ENCODE assay signal across 23 cellular contexts in the genomic region with DNA sequence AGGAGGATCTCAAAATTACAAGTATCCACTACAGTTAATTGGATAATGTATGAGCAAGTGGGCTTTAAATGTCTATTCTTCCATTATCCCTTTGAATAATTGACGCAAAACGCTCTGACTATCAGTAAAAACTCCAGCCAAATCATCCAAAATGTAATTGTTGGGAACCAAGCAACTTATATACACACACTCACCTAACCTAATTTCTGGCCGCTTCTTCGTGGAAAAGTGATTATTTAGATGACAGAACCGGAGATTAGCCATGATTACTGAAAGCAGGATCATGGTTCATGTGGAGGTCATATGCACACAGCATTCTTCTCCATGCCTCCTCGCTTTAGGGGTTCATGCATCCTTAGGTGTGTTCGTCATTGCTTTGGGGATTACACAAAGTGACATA.
DNase-seq lines count a peak whose midpoint lies in the region; ATAC-seq and TF ChIP-seq lines count a peak whose summit lies in the region.
"Had no signal": no experiment of that assay in that cellular context is flagged by ENCODE, and none has a peak within 500 bp of the region (broad histone marks: within the 10 kb centered on the region; RNA-seq: fewer than 3 reads in every experiment).

No MANE protein-coding gene starts in this region.

- peak; percentile 30 for DNase-seq in BE2C
- DNase-seq in NCI-H1105 (lab: John Stamatoyannopoulos, UW) = peak; percentile 3
- DNase-seq in NCI-H2227 (lab: John Stamatoyannopoulos, UW; ENCODE audit: unreplicated experiment) = peak; percentile 27
- DNase-seq in cardiac septum (ENCODE audit: low spot score) = no peak
- no peak for DNase-seq in NOMO-1 (lab: John Stamatoyannopoulos, UW; ENCODE audit: unreplicated experiment in 2 of 2)
- DNase-seq in GM13977 (ENCODE audit: low spot score) = no peak
- DNase-seq: CD4-positive, alpha-beta memory T cell; COR-L47; DMS 273 treated with DMSO at 0.1 percent for 48 hours; DMS79 treated with DMSO at 0.1 percent for 48 hours; GF-D8; NCI-H1048; NCI-H1694; NCI-H2029 treated with DMSO at 0.1 percent for 48 hours; NCI-H2171 treated with DMSO at 0.1 percent for 48 hours; NCI-H446; NCI-H526 treated with DMSO at 0.1 percent for 48 hours; PC-9 had no signal

- no peaks in the 10 kb centered on the region for H3K27me3 ChIP-seq in BE2C
- H3K27me3 ChIP-seq: BLaER1 treated with 17β-estradiol and CSF1 and Interleukin-3, amounts not matched to agents 10 nM and 100 nM; SJCRH30 had no signal

- TF ChIP-seq CTCF in BE2C (IDR thresholded peaks at IDR 0.05; ENCODE audit: low read depth, low read length) (no peak), GM13977 (IDR thresholded peaks at IDR 0.05; ENCODE audit: extremely low read depth, insufficient read depth, missing control alignments) (no peak)

- ATAC-seq in SK-N-SH treated with all-trans-retinoic acid at 6 μM for 48 hours (no peak), HG03439 (IDR thresholded peaks at IDR 0.05; ENCODE audit: unreplicated experiment) (no peak)
- ATAC-seq: Right ventricle myocardium inferior had no signal

- peaks cover 10% of the 10 kb centered on the region for H3K4me1 ChIP-seq in BE2C
- H3K4me1 ChIP-seq: BLaER1 treated with 17β-estradiol and CSF1 and Interleukin-3, amounts not matched to agents 10 nM and 100 nM; SJCRH30 had no signal

- intact Hi-C loops in cardiac septum (cut with DNase I) = no loop called here

- in situ Hi-C loops in GM13977 (cut with MboI; ENCODE audit: low pct_unique_long_range_greater_than_20kb, low sequenced_read_pairs, unreplicated experiment) = no loop called here

- H3K36me3 ChIP-seq in BE2C = no peaks in the 10 kb centered on the region
- H3K36me3 ChIP-seq: BLaER1 treated with 17β-estradiol and CSF1 and Interleukin-3, amounts not matched to agents 10 nM and 100 nM; SJCRH30 had no signal

- no peaks in the 10 kb centered on the region for H3K9me3 ChIP-seq in BE2C
- H3K9me3 ChIP-seq: SJCRH30 had no signal

- H3K4me3 ChIP-seq in BE2C (ENCODE audit: low read depth, low read length) = peak overlapping the region; percentile 2; the same call in 1 of the 2 replicates
- H3K4me3 ChIP-seq: BLaER1 treated with 17β-estradiol and CSF1 and Interleukin-3, amounts not matched to agents 10 nM and 100 nM; PC-9; SJCRH30 had no signal

TF ChIP-seq in SK-N-SH treated with all-trans-retinoic acid at 6 μM for 48 hours, 23 proteins besides CTCF, POLR2A, EP300 and RAD21 (continues in another document):
- TF ChIP-seq, protein P1, sequence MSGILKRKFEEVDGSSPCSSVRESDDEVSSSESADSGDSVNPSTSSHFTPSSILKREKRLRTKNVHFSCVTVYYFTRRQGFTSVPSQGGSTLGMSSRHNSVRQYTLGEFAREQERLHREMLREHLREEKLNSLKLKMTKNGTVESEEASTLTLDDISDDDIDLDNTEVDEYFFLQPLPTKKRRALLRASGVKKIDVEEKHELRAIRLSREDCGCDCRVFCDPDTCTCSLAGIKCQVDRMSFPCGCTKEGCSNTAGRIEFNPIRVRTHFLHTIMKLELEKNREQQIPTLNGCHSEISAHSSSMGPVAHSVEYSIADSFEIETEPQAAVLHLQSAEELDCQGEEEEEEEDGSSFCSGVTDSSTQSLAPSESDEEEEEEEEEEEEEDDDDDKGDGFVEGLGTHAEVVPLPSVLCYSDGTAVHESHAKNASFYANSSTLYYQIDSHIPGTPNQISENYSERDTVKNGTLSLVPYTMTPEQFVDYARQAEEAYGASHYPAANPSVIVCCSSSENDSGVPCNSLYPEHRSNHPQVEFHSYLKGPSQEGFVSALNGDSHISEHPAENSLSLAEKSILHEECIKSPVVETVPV (CRISPR knock-in tag; IDR thresholded peaks at IDR 0.05) = peak; percentile 82; the same call in 1 of the 2 replicates
- TF ChIP-seq ESRRG (CRISPR knock-in tag; IDR thresholded peaks at IDR 0.05) (peak; percentile 92), GLIS3 (CRISPR knock-in tag; IDR thresholded peaks at IDR 0.05) (peak; percentile 89; the same call in 1 of the 2 replicates), ISL1 (CRISPR knock-in tag; IDR thresholded peaks at IDR 0.05) (peak; percentile 93), ZC3H10 (CRISPR knock-in tag; IDR thresholded peaks at IDR 0.05) (0 out of 2 replicates have a peak, but pooled peaks have one; percentile 28), TOX (CRISPR knock-in tag; IDR thresholded peaks at IDR 0.05; ENCODE audit: borderline replicate concordance) (no peak), TCF4 (CRISPR knock-in tag; IDR thresholded peaks at IDR 0.05; ENCODE audit: borderline replicate concordance) (peak; percentile 93), CSDC2 (CRISPR knock-in tag; IDR thresholded peaks at IDR 0.05) (no peak), ZFP3 (CRISPR knock-in tag; IDR thresholded peaks at IDR 0.05) (peak; percentile 66), ZNF565 (CRISPR knock-in tag; conservative IDR thresholded peaks at IDR 0.05; ENCODE audit: low read depth) (no peak), RARB (CRISPR knock-in tag; IDR thresholded peaks at IDR 0.05) (no peak), SNAI2 (CRISPR knock-in tag; IDR thresholded peaks at IDR 0.05) (no peak), PPARA (CRISPR knock-in tag; IDR thresholded peaks at IDR 0.05; ENCODE audit: borderline replicate concordance) (no peak), ZNF70 (CRISPR knock-in tag; IDR thresholded peaks at IDR 0.05) (no peak), OSR1 (CRISPR knock-in tag; IDR thresholded peaks at IDR 0.05) (no peak), ZNF8 (CRISPR knock-in tag; IDR thresholded peaks at IDR 0.05) (peak; percentile 9; the same call in 1 of the 2 replicates), ZFP30 (CRISPR knock-in tag; IDR thresholded peaks at IDR 0.05) (no peak), BACH2 (CRISPR knock-in tag; IDR thresholded peaks at IDR 0.05; ENCODE audit: borderline replicate concordance) (no peak), ARNTL (CRISPR knock-in tag; IDR thresholded peaks at IDR 0.05; ENCODE audit: borderline replicate concordance, low read depth) (no peak)
- TF ChIP-seq, protein P2, sequence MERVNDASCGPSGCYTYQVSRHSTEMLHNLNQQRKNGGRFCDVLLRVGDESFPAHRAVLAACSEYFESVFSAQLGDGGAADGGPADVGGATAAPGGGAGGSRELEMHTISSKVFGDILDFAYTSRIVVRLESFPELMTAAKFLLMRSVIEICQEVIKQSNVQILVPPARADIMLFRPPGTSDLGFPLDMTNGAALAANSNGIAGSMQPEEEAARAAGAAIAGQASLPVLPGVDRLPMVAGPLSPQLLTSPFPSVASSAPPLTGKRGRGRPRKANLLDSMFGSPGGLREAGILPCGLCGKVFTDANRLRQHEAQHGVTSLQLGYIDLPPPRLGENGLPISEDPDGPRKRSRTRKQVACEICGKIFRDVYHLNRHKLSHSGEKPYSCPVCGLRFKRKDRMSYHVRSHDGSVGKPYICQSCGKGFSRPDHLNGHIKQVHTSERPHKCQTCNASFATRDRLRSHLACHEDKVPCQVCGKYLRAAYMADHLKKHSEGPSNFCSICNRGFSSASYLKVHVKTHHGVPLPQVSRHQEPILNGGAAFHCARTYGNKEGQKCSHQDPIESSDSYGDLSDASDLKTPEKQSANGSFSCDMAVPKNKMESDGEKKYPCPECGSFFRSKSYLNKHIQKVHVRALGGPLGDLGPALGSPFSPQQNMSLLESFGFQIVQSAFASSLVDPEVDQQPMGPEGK (CRISPR knock-in tag; IDR thresholded peaks at IDR 0.05; ENCODE audit: borderline replicate concordance) = peak; percentile 61
- TF ChIP-seq, protein P3, sequence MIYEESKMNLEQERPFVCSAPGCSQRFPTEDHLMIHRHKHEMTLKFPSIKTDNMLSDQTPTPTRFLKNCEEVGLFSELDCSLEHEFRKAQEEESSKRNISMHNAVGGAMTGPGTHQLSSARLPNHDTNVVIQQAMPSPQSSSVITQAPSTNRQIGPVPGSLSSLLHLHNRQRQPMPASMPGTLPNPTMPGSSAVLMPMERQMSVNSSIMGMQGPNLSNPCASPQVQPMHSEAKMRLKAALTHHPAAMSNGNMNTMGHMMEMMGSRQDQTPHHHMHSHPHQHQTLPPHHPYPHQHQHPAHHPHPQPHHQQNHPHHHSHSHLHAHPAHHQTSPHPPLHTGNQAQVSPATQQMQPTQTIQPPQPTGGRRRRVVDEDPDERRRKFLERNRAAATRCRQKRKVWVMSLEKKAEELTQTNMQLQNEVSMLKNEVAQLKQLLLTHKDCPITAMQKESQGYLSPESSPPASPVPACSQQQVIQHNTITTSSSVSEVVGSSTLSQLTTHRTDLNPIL (CRISPR knock-in tag; IDR thresholded peaks at IDR 0.05; ENCODE audit: low read depth) = peak; percentile 91; the same call in 1 of the 2 replicates
- TF ChIP-seq, protein P4, sequence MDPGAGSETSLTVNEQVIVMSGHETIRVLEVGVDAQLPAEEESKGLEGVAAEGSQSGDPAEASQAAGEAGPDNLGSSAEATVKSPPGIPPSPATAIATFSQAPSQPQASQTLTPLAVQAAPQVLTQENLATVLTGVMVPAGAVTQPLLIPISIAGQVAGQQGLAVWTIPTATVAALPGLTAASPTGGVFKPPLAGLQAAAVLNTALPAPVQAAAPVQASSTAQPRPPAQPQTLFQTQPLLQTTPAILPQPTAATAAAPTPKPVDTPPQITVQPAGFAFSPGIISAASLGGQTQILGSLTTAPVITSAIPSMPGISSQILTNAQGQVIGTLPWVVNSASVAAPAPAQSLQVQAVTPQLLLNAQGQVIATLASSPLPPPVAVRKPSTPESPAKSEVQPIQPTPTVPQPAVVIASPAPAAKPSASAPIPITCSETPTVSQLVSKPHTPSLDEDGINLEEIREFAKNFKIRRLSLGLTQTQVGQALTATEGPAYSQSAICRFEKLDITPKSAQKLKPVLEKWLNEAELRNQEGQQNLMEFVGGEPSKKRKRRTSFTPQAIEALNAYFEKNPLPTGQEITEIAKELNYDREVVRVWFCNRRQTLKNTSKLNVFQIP (CRISPR knock-in tag; IDR thresholded peaks at IDR 0.05; ENCODE audit: borderline replicate concordance, low read depth) = no peak

Comparison
In these comparisons a context has a peak if more than half of its experiments do, and no peak if none do; other contexts are left out.
1. DNase-seq: peak in BE2C (single experiment), NCI-H1105 (single experiment) and NCI-H2227 (single experiment); none in cardiac septum (single experiment), NOMO-1 (0 of 2) and GM13977 (single experiment).